Comparison of ENCODE assay signal across 15 cellular contexts in the genomic region with DNA sequence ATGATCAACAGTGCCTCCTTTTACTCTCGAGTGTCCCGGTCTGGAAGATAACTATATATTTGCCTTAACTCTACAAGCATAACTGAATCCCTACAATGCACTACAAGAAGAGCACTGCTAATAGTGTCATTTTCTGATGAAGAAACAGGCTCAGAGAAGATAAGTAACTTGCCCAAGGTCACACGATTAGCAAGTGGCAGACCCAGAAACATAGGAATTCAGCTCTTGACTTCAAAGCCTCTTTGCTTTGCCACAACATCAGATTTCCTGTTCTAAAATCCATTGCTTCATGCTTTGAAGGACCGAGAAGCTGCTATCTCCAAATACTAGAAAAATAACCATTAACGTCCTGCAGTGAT.
DNase-seq lines count a peak whose midpoint lies in the region; ATAC-seq, FAIRE-seq and TF ChIP-seq lines count a peak whose summit lies in the region.
"Had no signal": no experiment of that assay in that cellular context is flagged by ENCODE, and none has a peak within 500 bp of the region (broad histone marks: within the 10 kb centered on the region; RNA-seq: fewer than 3 reads in every experiment).

No MANE protein-coding gene starts in this region.

- H3K9me1 ChIP-seq in IMR-90 (ENCODE audit: insufficient read depth, low read length) = peaks cover 40% of the 10 kb centered on the region
- no peaks in the 10 kb centered on the region for H3K9me1 ChIP-seq in K562 (ENCODE audit: control insufficient read depth, insufficient read depth, low read length)

- H4K91ac ChIP-seq in IMR-90 (ENCODE audit: insufficient read depth, low read depth, low read length) (peak overlapping the region; percentile 99), mesenchymal stem cell (ENCODE audit: low read length) (no peak overlapping the region)

- H2BK20ac ChIP-seq in IMR-90 (ENCODE audit: low read depth, low read length) = peak overlapping the region; percentile 99

- H3K23ac ChIP-seq in IMR-90 (ENCODE audit: low read depth, low read length) (peak overlapping the region; percentile 97), mesenchymal stem cell (ENCODE audit: low read length in 2 of 2) (peak overlapping the region in 1 of 2 experiments; percentile 9)

- H2BK15ac ChIP-seq in IMR-90 (ENCODE audit: low read depth, low read length) (peak overlapping the region; percentile 91; the same call in 2 of the 3 replicates), mesenchymal stem cell (ENCODE audit: low read depth, poor library complexity, severe bottlenecking) (no peak overlapping the region)

- no peaks in the 10 kb centered on the region for H3K79me2 ChIP-seq in K562 (ENCODE audit: control insufficient read depth, insufficient read depth, low read length)

- CTCF ChIA-PET in IMR-90 (lab: Yijun Ruan, JAX) (interaction anchor here (0.6 kb wide), 1 partner anchor 57 kb away, joined by 4 read pairs; no protein-coding TSS in a partner anchor), K562 (lab: Yijun Ruan, JAX; ENCODE audit: low intra/inter-chr PET ratio) (no interaction called here)
- CTCF ChIA-PET in CD4-positive, alpha-beta memory T cell (lab: Charles Lee; ENCODE audit: partially characterized antibody) = no interaction called here

- H3K36me3 Mint-ChIP-seq in CD4-positive, alpha-beta memory T cell = peaks cover 0 to 5% of the 10 kb centered on the region in 2 donors

- H3K4ac ChIP-seq in IMR-90 (ENCODE audit: low read depth, low read length) (peak overlapping the region; percentile 99), mesenchymal stem cell (ENCODE audit: low read depth in 1 of 2, low read length in 2 of 2) (peak overlapping the region in 1 of 2 experiments; percentile 90)

- H3K18ac ChIP-seq in IMR-90 (ENCODE audit: low read depth, low read length) = peak overlapping the region; percentile 93
- H3K18ac ChIP-seq in mesenchymal stem cell (ENCODE audit: low read depth in 1 of 2, low read length in 2 of 2) = peak overlapping the region; percentile 92 to 96

- no peaks in the 10 kb centered on the region for H3K4me1 Mint-ChIP-seq in CD4-positive, alpha-beta memory T cell

- H3K4me1 ChIP-seq in IMR-90 (ENCODE audit: control insufficient read depth, insufficient read depth, low read length) (peaks cover 40% of the 10 kb centered on the region), K562 (replicated peaks in 1 of 2; ENCODE audit: control insufficient read depth in 2 of 2, insufficient read depth in 2 of 2, low read length in 2 of 2) (peaks cover 10 to 11% of the 10 kb centered on the region in 2 experiments), mesenchymal stem cell (ENCODE audit: control insufficient read depth, insufficient read depth, low read depth, low read length) (peaks cover 44% of the 10 kb centered on the region)
- no peaks in the 10 kb centered on the region for H3K4me1 ChIP-seq in CD4-positive, alpha-beta memory T cell (ENCODE audit: insufficient read depth, low read length)

- in situ Hi-C loops in IMR-90 (cut with MboI; ENCODE audit: low sequenced_read_pairs) = no loop called here
- in situ Hi-C loops in K562 (cut with MboI) = no loop called here

- H3K27me3 Mint-ChIP-seq in CD4-positive, alpha-beta memory T cell = no peaks in the 10 kb centered on the region

- peak overlapping the region; percentile 96 for H3K27ac ChIP-seq in IMR-90 (ENCODE audit: insufficient read depth, low read length)
- H3K27ac ChIP-seq in K562 (ENCODE audit: extremely low read depth, low read depth, low read length) = no peak overlapping the region
- H3K27ac ChIP-seq in mesenchymal stem cell (ENCODE audit: low read length, poor library complexity, severe bottlenecking) = peak overlapping the region; percentile 95
- peak overlapping the region; percentile 71 for H3K27ac ChIP-seq in temporal lobe (ENCODE audit: low read depth, low read length)
- H3K27ac ChIP-seq in CD4-positive, alpha-beta memory T cell (ENCODE audit: low read depth, low read length) = no peak overlapping the region
- H3K27ac ChIP-seq: BLaER1, left lung had no signal

- H3K27ac Mint-ChIP-seq in CD4-positive, alpha-beta memory T cell = no peak overlapping the region

- no peak for ATAC-seq in IMR-90 (ENCODE audit: low read depth)
- ATAC-seq in K562 = no peak
- no peak for ATAC-seq in HG03521 (IDR thresholded peaks at IDR 0.05; ENCODE audit: unreplicated experiment)

- POLR2A ChIA-PET in IMR-90 (lab: Charles Lee; ENCODE audit: unreplicated experiment) (interaction anchor here (1.1 kb wide), 1 partner anchor 138 kb away, joined by 7 read pairs; the partner anchor contains the start of gene RHOB), K562 (lab: Yijun Ruan, JAX) (interaction anchor here (0.6 to 1.4 kb wide), 3 partner anchors 8 to 220 kb away, joined by 3 to 5 read pairs (median 4); no protein-coding TSS in a partner anchor)
- POLR2A ChIA-PET in CD4-positive, alpha-beta memory T cell (lab: Charles Lee; ENCODE audit: partially characterized antibody) = no interaction called here

- H3K36me3 ChIP-seq in IMR-90 (ENCODE audit: control insufficient read depth, insufficient read depth, low read length) = no peaks in the 10 kb centered on the region
- H3K36me3 ChIP-seq in K562 (ENCODE audit: control insufficient read depth, insufficient read depth, low read length) = no peaks in the 10 kb centered on the region
- no peaks in the 10 kb centered on the region for H3K36me3 ChIP-seq in mesenchymal stem cell (ENCODE audit: control insufficient read depth in 1 of 2, insufficient read depth in 2 of 2, low read depth in 1 of 2, low read length in 2 of 2)
- no peaks in the 10 kb centered on the region for H3K36me3 ChIP-seq in CD4-positive, alpha-beta memory T cell (ENCODE audit: insufficient read depth, low read length)
- H3K36me3 ChIP-seq: BLaER1, left lung had no signal

- no peaks in the 10 kb centered on the region for H3K9me3 ChIP-seq in IMR-90 (ENCODE audit: control insufficient read depth, insufficient read depth, low read length)
- no peaks in the 10 kb centered on the region; the same call in 1 of the 2 replicates for H3K9me3 ChIP-seq in K562 (replicated peaks; ENCODE audit: control insufficient read depth, insufficient read depth, low read depth, low read length)
- H3K9me3 ChIP-seq in mesenchymal stem cell (ENCODE audit: control insufficient read depth, low read length) = no peaks in the 10 kb centered on the region
- H3K9me3 ChIP-seq in CD4-positive, alpha-beta memory T cell (ENCODE audit: control insufficient read depth in 1 of 2, low read length in 2 of 2) = no peaks in the 10 kb centered on the region

- peak overlapping the region; percentile 8; the same call in 1 of the 2 replicates for H3K9ac ChIP-seq in IMR-90 (ENCODE audit: low read depth, low read length)
- H3K9ac ChIP-seq in K562 (ENCODE audit: insufficient read depth in 1 of 2, low read depth in 2 of 2, low read length in 2 of 2) = no peak overlapping the region
- H3K9ac ChIP-seq in mesenchymal stem cell (ENCODE audit: low read length) = no peak overlapping the region
- H3K9ac ChIP-seq: BLaER1 had no signal

- 90% methylated on average over 2 of the region's 5 CpGs; no CpG with 5 or more reads in 1 of the 2 experiments for WGBS in IMR-90 (ENCODE audit: extremely low coverage in 2 of 2, insufficient read length in 1 of 2), 2 experiments
- 39% methylated on average over 5 of the region's 5 CpGs for WGBS in K562 (ENCODE audit: insufficient coverage, low coverage, missing lambda C conversion rate)
- 48% methylated on average over 5 of the region's 5 CpGs for WGBS in mesenchymal stem cell

- no peak for TF ChIP-seq POLR2A in IMR-90 (IDR thresholded peaks at IDR 0.05; ENCODE audit: low read depth, low read length)
- no peak for TF ChIP-seq POLR2A in K562 (conservative IDR thresholded peaks at IDR 0.05)

- FAIRE-seq in K562 (lab: Jason Lieb, UNC) = no peak
- FAIRE-seq: bronchial epithelial cell had no signal

- no peak for DNase-seq in IMR-90
- no peak for DNase-seq in K562 (ENCODE audit: extremely low read depth in 1 of 4, low spot score in 3 of 4)
- no peak for DNase-seq in mesenchymal stem cell
- DNase-seq in activated effector memory CD4-positive, alpha-beta T cell treated with Interleukin-2 at 50 U/mL for 16 hours = no peak
- DNase-seq in CD4-positive, alpha-beta memory T cell = no peak
- DNase-seq: activated gamma-delta T cell; DMS79 treated with DMSO at 0.1 percent for 48 hours; NCI-H1930; NCI-H774; stimulated activated CD4-positive, alpha-beta T cell treated with anti-CD3 and anti-CD28 coated beads, Interleukin-12 subunit alpha, Interleukin-12 subunit beta, amount 100 ng/mL, for 4 hours had no signal

- H2AK9ac ChIP-seq in IMR-90 (replicated peaks; ENCODE audit: low read depth, low read length, poor library complexity) = peak overlapping the region; percentile 2

- no peak overlapping the region for H3K4me3 ChIP-seq in IMR-90 (ENCODE audit: insufficient read depth, low read depth, low read length)
- H3K4me3 ChIP-seq in K562 = no peak overlapping the region
- H3K4me3 ChIP-seq in mesenchymal stem cell (ENCODE audit: insufficient read depth in 1 of 2, low read depth in 1 of 2, low read length in 2 of 2) = no peak overlapping the region
- no peak overlapping the region for H3K4me3 ChIP-seq in CD4-positive, alpha-beta memory T cell (ENCODE audit: low read length in 2 of 2)
- H3K4me3 ChIP-seq: BLaER1, left lung had no signal

- peak overlapping the region; percentile 92 for H4K5ac ChIP-seq in IMR-90 (ENCODE audit: low read depth, low read length)

- peak overlapping the region; percentile 94 to 96 for H2BK12ac ChIP-seq in mesenchymal stem cell (ENCODE audit: low read length in 2 of 2)

- TF ChIP-seq CTCF in IMR-90 (conservative IDR thresholded peaks at IDR 0.05; ENCODE audit: low read depth, low read length) (no peak), K562 (IDR thresholded peaks at IDR 0.05 in 2 of 3, conservative IDR thresholded peaks at IDR 0.05 in 1 of 3; ENCODE audit: insufficient read depth in 2 of 3, low read depth in 1 of 3, low read length in 3 of 3) (no peak)

- dilution Hi-C loops in IMR-90 (cut with HindIII; ENCODE audit: low sequenced_read_pairs, unreplicated experiment) = no loop called here

- H3K56ac ChIP-seq in IMR-90 (ENCODE audit: extremely low read depth, insufficient read depth, low read length) = peak overlapping the region; percentile 90; the same call in 1 of the 2 replicates

- H3K79me1 ChIP-seq in IMR-90 (ENCODE audit: low read depth in 1 of 2, low read length in 2 of 2) (peaks cover 0 to 6% of the 10 kb centered on the region in 2 experiments; a peak in 1 of 4 replicates), mesenchymal stem cell (replicated peaks; ENCODE audit: low read length, poor library complexity, severe bottlenecking) (no peaks in the 10 kb centered on the region)

- peak overlapping the region; percentile 78 for H2AFZ ChIP-seq in IMR-90 (replicated peaks; ENCODE audit: low read length, poor library complexity)
- peak overlapping the region; percentile 32; the same call in 1 of the 2 replicates for H2AFZ ChIP-seq in K562 (ENCODE audit: low read depth, low read length)
- no peak overlapping the region for H2AFZ ChIP-seq in mesenchymal stem cell (ENCODE audit: low read depth, low read length)

- no TSS peak for BruUV-seq in IMR-90 (replicated peaks; lab: Mats Ljungman, UMichigan)
- no TSS peak for BruUV-seq in K562 (replicated peaks; lab: Mats Ljungman, UMichigan)

- intact Hi-C loops in IMR-90 (cut with micrococcal nuclease) = no loop called here
- intact Hi-C loops in K562 (cut with micrococcal nuclease) = no loop called here
- intact Hi-C loops in CD4-positive, alpha-beta memory T cell (cut with micrococcal nuclease) = no loop called here

- H4K20me1 ChIP-seq in IMR-90 (ENCODE audit: insufficient read depth, low read length) = no peaks in the 10 kb centered on the region
- H4K20me1 ChIP-seq in K562 (replicated peaks; ENCODE audit: control insufficient read depth, insufficient read depth, low read length) = no peaks in the 10 kb centered on the region
- H4K20me1 ChIP-seq: BLaER1 had no signal

- H2BK5ac ChIP-seq in IMR-90 (ENCODE audit: low read depth, low read length, poor library complexity, severe bottlenecking) (peak overlapping the region; percentile 98), mesenchymal stem cell (ENCODE audit: low read depth, low read length, poor library complexity, severe bottlenecking) (peak overlapping the region; percentile 94)

- H2BK120ac ChIP-seq in IMR-90 (ENCODE audit: low read depth, low read length) (peak overlapping the region; percentile 99), mesenchymal stem cell (ENCODE audit: low read depth, low read length) (no peak overlapping the region)

- no peak for TF ChIP-seq EP300 in K562 (IDR thresholded peaks at IDR 0.05; ENCODE audit: low read length)

- H2AK5ac ChIP-seq in IMR-90 (ENCODE audit: low read depth, low read length) (peak overlapping the region; percentile 98), mesenchymal stem cell (ENCODE audit: low read length, severe bottlenecking) (peak overlapping the region; percentile 100)

- H3K9me3 Mint-ChIP-seq in CD4-positive, alpha-beta memory T cell = peaks cover 0 to 10% (median 0%) of the 10 kb centered on the region in 8 donors

- H3K14ac ChIP-seq in IMR-90 (replicated peaks; ENCODE audit: low read depth, low read length) (peak overlapping the region; percentile 95), mesenchymal stem cell (ENCODE audit: low read length in 2 of 2) (no peak overlapping the region)

- no peak overlapping the region for H3K4me2 ChIP-seq in IMR-90 (ENCODE audit: low read depth, low read length)
- H3K4me2 ChIP-seq in K562 (ENCODE audit: insufficient read depth, low read length) = no peak overlapping the region
- no peak overlapping the region for H3K4me2 ChIP-seq in mesenchymal stem cell (ENCODE audit: low read length, poor library complexity, severe bottlenecking)

- no peak overlapping the region for H3K4me3 Mint-ChIP-seq in CD4-positive, alpha-beta memory T cell

- TF ChIP-seq RAD21 in IMR-90 (IDR thresholded peaks at IDR 0.05; ENCODE audit: low read length) (no peak), K562 (CRISPR knock-in tag; conservative IDR thresholded peaks at IDR 0.05 in 1 of 2, IDR thresholded peaks at IDR 0.05 in 1 of 2) (no peak)

- H3K27me3 ChIP-seq in IMR-90 (ENCODE audit: control insufficient read depth, insufficient read depth, low read length) = no peaks in the 10 kb centered on the region
- no peaks in the 10 kb centered on the region for H3K27me3 ChIP-seq in K562 (ENCODE audit: control insufficient read depth in 2 of 2, insufficient read depth in 2 of 2, low read length in 2 of 2)
- no peaks in the 10 kb centered on the region for H3K27me3 ChIP-seq in mesenchymal stem cell (ENCODE audit: control insufficient read depth in 1 of 2, insufficient read depth in 1 of 2, low read length in 2 of 2)
- no peaks in the 10 kb centered on the region for H3K27me3 ChIP-seq in CD4-positive, alpha-beta memory T cell (ENCODE audit: insufficient read depth, low read length)
- H3K27me3 ChIP-seq: BLaER1, left lung had no signal

- peak overlapping the region; percentile 88 to 96 for H4K8ac ChIP-seq in IMR-90 (ENCODE audit: low read depth in 2 of 2, low read length in 2 of 2)
- no peak overlapping the region for H4K8ac ChIP-seq in mesenchymal stem cell (ENCODE audit: low read length)

Comparison
In these comparisons a context has a peak if more than half of its experiments do, and no peak if none do; other contexts are left out.
1. H3K27ac ChIP-seq: peak in IMR-90 (single experiment), mesenchymal stem cell (single experiment) and temporal lobe (single experiment); none in K562 (single experiment) and CD4-positive, alpha-beta memory T cell (single experiment).